Comparison of ENCODE assay signal across 8 cellular contexts in genomic region chr1:25608488-25609178, GRCh38. TPM values are rescaled to one million over a fixed set of nuclear protein-coding genes. Genes with fewer than 3 reads are reported as not detected.
DNase-seq lines count a peak whose midpoint lies in the region; ATAC-seq and TF ChIP-seq lines count a peak whose summit lies in the region.

No MANE protein-coding gene starts in this region.

- no peak overlapping the region for H3K27ac ChIP-seq in A673 (ENCODE audit: low read depth, low read length, poor library complexity, severe bottlenecking)
- no peak overlapping the region for H3K27ac ChIP-seq in Karpas-422 (ENCODE audit: low read length)
- no peak overlapping the region for H3K27ac ChIP-seq in RWPE2 (ENCODE audit: poor library complexity, severe bottlenecking)
- H3K27ac ChIP-seq in neural progenitor cell, result no peak overlapping the region

- H3K9me3 ChIP-seq in A673 (ENCODE audit: low read depth, low read length, poor library complexity, severe bottlenecking), result no peaks in the 10 kb centered on the region
- no peaks in the 10 kb centered on the region for H3K9me3 ChIP-seq in Karpas-422 (ENCODE audit: low read length)
- H3K9me3 ChIP-seq in RWPE2 (ENCODE audit: severe bottlenecking), result no peaks in the 10 kb centered on the region
- no peaks in the 10 kb centered on the region for H3K9me3 ChIP-seq in neural progenitor cell (ENCODE audit: low read depth)

- intact Hi-C loops in A673 (cut with micrococcal nuclease; ENCODE audit: unreplicated experiment), result loop anchor here (2.0 kb wide), 1 partner anchor 194 kb away; no protein-coding TSS in a partner anchor
- intact Hi-C loops in activated T-helper 1 cell treated with anti-CD3 and anti-CD28 coated beads, Interleukin-12 subunit alpha, Interleukin-12 subunit beta, Interleukin-2, Interleukin-4 antibody, amounts not matched to agents 30 ng/mL and 10 ng/mL and 1 ng/mL, durations not matched to agents 14 hours and 24 hours and 36 hours (cut with micrococcal nuclease), result loop anchor here (1.0 to 5.0 kb wide), 2 partner anchors 34 to 188 kb away; no protein-coding TSS in a partner anchor

- peaks cover 44% of the 10 kb centered on the region for H3K27me3 ChIP-seq in A673 (replicated peaks; ENCODE audit: insufficient read depth, low read depth, low read length, poor library complexity)
- no peaks in the 10 kb centered on the region for H3K27me3 ChIP-seq in Karpas-422 (ENCODE audit: low read length)
- H3K27me3 ChIP-seq in RWPE2 (ENCODE audit: insufficient read depth, poor library complexity, severe bottlenecking), result peaks cover 7% of the 10 kb centered on the region
- peaks cover 44% of the 10 kb centered on the region for H3K27me3 ChIP-seq in neural progenitor cell

- H3K4me3 Mint-ChIP-seq in activated T-helper 1 cell treated with anti-CD3 and anti-CD28 coated beads, Interleukin-12 subunit alpha, Interleukin-12 subunit beta, Interleukin-2, Interleukin-4 antibody, amounts not matched to agents 30 ng/mL and 10 ng/mL and 1 ng/mL, durations not matched to agents 14 hours and 24 hours and 36 hours, result no peak overlapping the region
- H3K4me3 Mint-ChIP-seq in neural progenitor cell, result no peak overlapping the region

- BruUV-seq in A673 (replicated peaks; lab: Mats Ljungman, UMichigan), result no TSS peak

- H3K4me1 Mint-ChIP-seq in activated T-helper 1 cell treated with anti-CD3 and anti-CD28 coated beads, Interleukin-12 subunit alpha, Interleukin-12 subunit beta, Interleukin-2, Interleukin-4 antibody, amounts not matched to agents 30 ng/mL and 10 ng/mL and 1 ng/mL, durations not matched to agents 14 hours and 24 hours and 36 hours (ENCODE audit: low read depth), result no peaks in the 10 kb centered on the region
- peaks cover 6% of the 10 kb centered on the region for H3K4me1 Mint-ChIP-seq in neural progenitor cell

- H4K20me1 ChIP-seq in Karpas-422 (ENCODE audit: insufficient read depth, low read depth, low read length) (no peaks in the 10 kb centered on the region; the same call in 1 of the 2 replicates), neural progenitor cell (ENCODE audit: low read depth) (no peaks in the 10 kb centered on the region)

- H3K79me2 ChIP-seq in Karpas-422 (ENCODE audit: low read length) (no peaks in the 10 kb centered on the region), neural progenitor cell (ENCODE audit: low read depth) (no peaks in the 10 kb centered on the region)

- H3K9ac ChIP-seq in Karpas-422 (ENCODE audit: low read length) (no peak overlapping the region), neural progenitor cell (no peak overlapping the region)

- no peaks in the 10 kb centered on the region for H3K9me3 Mint-ChIP-seq in activated T-helper 1 cell treated with anti-CD3 and anti-CD28 coated beads, Interleukin-12 subunit alpha, Interleukin-12 subunit beta, Interleukin-2, Interleukin-4 antibody, amounts not matched to agents 30 ng/mL and 10 ng/mL and 1 ng/mL, durations not matched to agents 14 hours and 24 hours and 36 hours
- H3K9me3 Mint-ChIP-seq in neural progenitor cell, result no peaks in the 10 kb centered on the region

- POLR2A ChIA-PET in A673 (lab: Charles Lee; ENCODE audit: low non-redundant PET), result no interaction called here

- no peak overlapping the region for H2AFZ ChIP-seq in Karpas-422 (ENCODE audit: low read length)
- H2AFZ ChIP-seq in neural progenitor cell (replicated peaks), result no peak overlapping the region

- no peaks in the 10 kb centered on the region for H3K4me1 ChIP-seq in A673 (ENCODE audit: insufficient read depth, low read length, poor library complexity, severe bottlenecking)
- peaks cover 6% of the 10 kb centered on the region for H3K4me1 ChIP-seq in Karpas-422 (ENCODE audit: low read length)
- peaks cover 2% of the 10 kb centered on the region for H3K4me1 ChIP-seq in RWPE2 (ENCODE audit: insufficient read depth, poor library complexity, severe bottlenecking)
- H3K4me1 ChIP-seq in neural progenitor cell, result no peaks in the 10 kb centered on the region

- H3K9me2 ChIP-seq in Karpas-422 (replicated peaks; ENCODE audit: insufficient read depth, low read length), result no peaks in the 10 kb centered on the region

- H3K27ac Mint-ChIP-seq in activated T-helper 1 cell treated with anti-CD3 and anti-CD28 coated beads, Interleukin-12 subunit alpha, Interleukin-12 subunit beta, Interleukin-2, Interleukin-4 antibody, amounts not matched to agents 30 ng/mL and 10 ng/mL and 1 ng/mL, durations not matched to agents 14 hours and 24 hours and 36 hours, result no peak overlapping the region
- H3K27ac Mint-ChIP-seq in neural progenitor cell, result no peak overlapping the region

- DNase-seq in A673 (ENCODE audit: low spot score) (peak; percentile 91), Karpas-422 (peak; percentile 95), RWPE2 (ENCODE audit: low spot score) (peak; percentile 78), fibroblast of peridontal ligament (ENCODE audit: extremely low read depth) (peak; percentile 76), neural progenitor cell (ENCODE audit: low spot score) (peak; percentile 93), stromal cell of bone marrow (ENCODE audit: low read depth) (peak; percentile 42)
- peak; percentile 76 for DNase-seq in activated T-helper 1 cell treated with anti-CD3 and anti-CD28 coated beads, Interleukin-12 subunit alpha, Interleukin-12 subunit beta, Interleukin-2, Interleukin-4 antibody, amounts not matched to agents 30 ng/mL and 10 ng/mL and 1 ng/mL, durations not matched to agents 14 hours and 24 hours and 36 hours (ENCODE audit: low spot score)

- peak; percentile 63 for TF ChIP-seq CTCF in A673 (conservative IDR thresholded peaks at IDR 0.05; ENCODE audit: low read depth, low read length)
- peak; percentile 75 for TF ChIP-seq CTCF in RWPE2 (IDR thresholded peaks at IDR 0.05; ENCODE audit: poor library complexity, severe bottlenecking)
- peak; percentile 68 for TF ChIP-seq CTCF in neural progenitor cell (IDR thresholded peaks at IDR 0.05)

- CTCF ChIA-PET in A673 (lab: Charles Lee), result interaction anchor here (0.5 kb wide), 2 partner anchors 55 to 1025 kb away, joined by 5 to 6 read pairs; no protein-coding TSS in a partner anchor

- no peaks in the 10 kb centered on the region for H3K36me3 Mint-ChIP-seq in activated T-helper 1 cell treated with anti-CD3 and anti-CD28 coated beads, Interleukin-12 subunit alpha, Interleukin-12 subunit beta, Interleukin-2, Interleukin-4 antibody, amounts not matched to agents 30 ng/mL and 10 ng/mL and 1 ng/mL, durations not matched to agents 14 hours and 24 hours and 36 hours (ENCODE audit: low read depth)
- no peaks in the 10 kb centered on the region for H3K36me3 Mint-ChIP-seq in neural progenitor cell

- H3K36me3 ChIP-seq in A673 (ENCODE audit: insufficient read depth, low read length, poor library complexity, severe bottlenecking) (no peaks in the 10 kb centered on the region), Karpas-422 (ENCODE audit: insufficient read depth, low read length) (no peaks in the 10 kb centered on the region), RWPE2 (ENCODE audit: low read depth) (no peaks in the 10 kb centered on the region), neural progenitor cell (no peaks in the 10 kb centered on the region)

- peaks cover 10% of the 10 kb centered on the region for H3F3A ChIP-seq in neural progenitor cell (ENCODE audit: low read depth)

- peaks cover 71% of the 10 kb centered on the region for H3K27me3 Mint-ChIP-seq in activated T-helper 1 cell treated with anti-CD3 and anti-CD28 coated beads, Interleukin-12 subunit alpha, Interleukin-12 subunit beta, Interleukin-2, Interleukin-4 antibody, amounts not matched to agents 30 ng/mL and 10 ng/mL and 1 ng/mL, durations not matched to agents 14 hours and 24 hours and 36 hours (ENCODE audit: insufficient read depth)
- H3K27me3 Mint-ChIP-seq in neural progenitor cell (ENCODE audit: insufficient read depth, low read depth), result peaks cover 26% of the 10 kb centered on the region

- H3K4me2 ChIP-seq in Karpas-422 (ENCODE audit: low read depth, low read length, poor library complexity, severe bottlenecking) (no peak overlapping the region), neural progenitor cell (peak overlapping the region; percentile 54)

- H3K4me3 ChIP-seq in A673 (ENCODE audit: low read depth, low read length, poor library complexity, severe bottlenecking) (no peak overlapping the region), Karpas-422 (ENCODE audit: low read length) (no peak overlapping the region), RWPE2 (ENCODE audit: severe bottlenecking) (no peak overlapping the region), neural progenitor cell (no peak overlapping the region)

- ATAC-seq in GM18517 (IDR thresholded peaks at IDR 0.05; ENCODE audit: unreplicated experiment) (peak; percentile 53), RWPE2 (ENCODE audit: low read depth) (peak; percentile 84)

RNA-seq across cellular contexts. Expression of gene MAN1C1, which starts 8.0 kb away (rescaled TPM):
- 0.21 and 0.22 TPM in 2 replicates for total RNA-seq in A673 (2021)
- total RNA-seq in Karpas-422 (2014; rRNA removed; shearing (Covaris generic); ENCODE audit: low replicate concordance), result not detected in 2 replicates
- total RNA-seq in activated T-helper 1 cell treated with anti-CD3 and anti-CD28 coated beads, Interleukin-12 subunit alpha, Interleukin-12 subunit beta, Interleukin-2, Interleukin-4 antibody, amounts not matched to agents 30 ng/mL and 10 ng/mL and 1 ng/mL, durations not matched to agents 14 hours and 24 hours and 36 hours, result 0.83 and 0.98 TPM in 2 replicates
- 5.3 and 6.8 TPM in 2 replicates for total RNA-seq in neural progenitor cell (ENCODE audit: low replicate concordance)

Comparison
In these comparisons a context has a peak if more than half of its experiments do, and no peak if none do; other contexts are left out.
1. DNase-seq: peak in every context shown above with its lines; median percentile 95 in Karpas-422; 93 in neural progenitor cell; 91 in A673; 78 in RWPE2; 76 in activated T-helper 1 cell treated with anti-CD3 and anti-CD28 coated beads, Interleukin-12 subunit alpha, Interleukin-12 subunit beta, Interleukin-2, Interleukin-4 antibody, amounts not matched to agents 30 ng/mL and 10 ng/mL and 1 ng/mL, durations not matched to agents 14 hours and 24 hours and 36 hours; 76 in fibroblast of peridontal ligament; 42 in stromal cell of bone marrow.